ENCODE assay signal across 21 cellular contexts in genomic region chr11:15605094-15605493, GRCh38.
DNase-seq lines count a peak whose midpoint lies in the region; ATAC-seq and FAIRE-seq lines count a peak whose summit lies in the region.
"Had no signal": no experiment of that assay in that cellular context is flagged by ENCODE, and none has a peak within 500 bp of the region (broad histone marks: within the 10 kb centered on the region; RNA-seq: fewer than 3 reads in every experiment).

No MANE protein-coding gene starts in this region.

- H3K4me3 ChIP-seq in small intestine (ENCODE audit: low read depth in 1 of 2, low read length in 2 of 2) = no peak overlapping the region
- no peak overlapping the region for H3K4me3 ChIP-seq in MG63
- no peak overlapping the region for H3K4me3 ChIP-seq in mesenchymal stem cell (ENCODE audit: insufficient read depth in 1 of 2, low read depth in 1 of 2, low read length in 2 of 2)
- H3K4me3 ChIP-seq: BLaER1 treated with 17β-estradiol and CSF1 and Interleukin-3, amounts not matched to agents 10 nM and 100 nM; SK-N-MC had no signal

- H3K27ac ChIP-seq in small intestine (ENCODE audit: low read depth in 1 of 2, low read length in 1 of 2) (no peak overlapping the region), mesenchymal stem cell (ENCODE audit: low read length, poor library complexity, severe bottlenecking) (no peak overlapping the region)
- H3K27ac ChIP-seq: BLaER1 treated with 17β-estradiol and CSF1 and Interleukin-3, amounts not matched to agents 10 nM and 100 nM; SK-N-MC had no signal

- H2BK12ac ChIP-seq in mesenchymal stem cell (ENCODE audit: low read length in 2 of 2) = no peak overlapping the region

- no peak overlapping the region for H4K8ac ChIP-seq in mesenchymal stem cell (ENCODE audit: low read length)

- no peak overlapping the region for H3K9ac ChIP-seq in mesenchymal stem cell (ENCODE audit: low read length)
- H3K9ac ChIP-seq: BLaER1 treated with 17β-estradiol and CSF1 and Interleukin-3, amounts not matched to agents 10 nM and 100 nM had no signal

- ATAC-seq in left ventricle myocardium superior = peak; percentile 83

- no peaks in the 10 kb centered on the region for H3K79me1 ChIP-seq in mesenchymal stem cell (replicated peaks; ENCODE audit: low read length, poor library complexity, severe bottlenecking)

- no peak for FAIRE-seq in small intestine (lab: Jason Lieb, UNC)
- FAIRE-seq: H54 had no signal

- H3K27me3 ChIP-seq in small intestine (ENCODE audit: control insufficient read depth in 2 of 2, insufficient read depth in 2 of 2, low read length in 2 of 2) (no peaks in the 10 kb centered on the region), MG63 (no peaks in the 10 kb centered on the region), mesenchymal stem cell (ENCODE audit: control insufficient read depth in 1 of 2, insufficient read depth in 1 of 2, low read length in 2 of 2) (no peaks in the 10 kb centered on the region)
- H3K27me3 ChIP-seq: BLaER1 treated with 17β-estradiol and CSF1 and Interleukin-3, amounts not matched to agents 10 nM and 100 nM had no signal

- no peak overlapping the region for H3K14ac ChIP-seq in mesenchymal stem cell (ENCODE audit: low read length in 2 of 2)

- peaks cover 3% of the 10 kb centered on the region in 2 donors for H3K4me1 ChIP-seq in small intestine (ENCODE audit: control insufficient read depth in 2 of 2, insufficient read depth in 1 of 2, low read depth in 1 of 2, low read length in 1 of 2)
- no peaks in the 10 kb centered on the region for H3K4me1 ChIP-seq in mesenchymal stem cell (ENCODE audit: control insufficient read depth, insufficient read depth, low read depth, low read length)
- H3K4me1 ChIP-seq: BLaER1 treated with 17β-estradiol and CSF1 and Interleukin-3, amounts not matched to agents 10 nM and 100 nM had no signal

- H2BK120ac ChIP-seq in mesenchymal stem cell (ENCODE audit: low read depth, low read length) = no peak overlapping the region

- H2AFZ ChIP-seq in mesenchymal stem cell (ENCODE audit: low read depth, low read length) = no peak overlapping the region

- no peak overlapping the region for H3K18ac ChIP-seq in mesenchymal stem cell (ENCODE audit: low read depth in 1 of 2, low read length in 2 of 2)

- no peaks in the 10 kb centered on the region for H3K36me3 ChIP-seq in small intestine (ENCODE audit: control insufficient read depth in 2 of 2, insufficient read depth in 2 of 2, low read length in 2 of 2)
- H3K36me3 ChIP-seq in MG63 = no peaks in the 10 kb centered on the region
- no peaks in the 10 kb centered on the region for H3K36me3 ChIP-seq in mesenchymal stem cell (ENCODE audit: control insufficient read depth in 1 of 2, insufficient read depth in 2 of 2, low read depth in 1 of 2, low read length in 2 of 2)
- H3K36me3 ChIP-seq: BLaER1 treated with 17β-estradiol and CSF1 and Interleukin-3, amounts not matched to agents 10 nM and 100 nM had no signal

- H3K9me3 ChIP-seq in small intestine (ENCODE audit: control insufficient read depth, low read depth) = no peaks in the 10 kb centered on the region
- H3K9me3 ChIP-seq in MG63 = no peaks in the 10 kb centered on the region
- no peaks in the 10 kb centered on the region for H3K9me3 ChIP-seq in mesenchymal stem cell (ENCODE audit: control insufficient read depth, low read length)
- H3K9me3 ChIP-seq: BLaER1 treated with 17β-estradiol and CSF1 and Interleukin-3, amounts not matched to agents 10 nM and 100 nM had no signal

- DNase-seq in NCI-H2029 (lab: John Stamatoyannopoulos, UW) (peak; percentile 39), NCI-H2029 treated with DMSO at 0.1 percent for 48 hours (lab: John Stamatoyannopoulos, UW) (no peak), NCI-H69 (lab: John Stamatoyannopoulos, UW) (peak; percentile 4), left ventricle myocardium superior (peak; percentile 31), small intestine (peak; percentile 91), MG63 (no peak), mesenchymal stem cell (no peak)
- DNase-seq: 8988T; CD8-positive, alpha-beta memory T cell; DMS53; NCI-H1436; NCI-H187 treated with DMSO at 0.1 percent for 48 hours; NCI-H345; NCI-H524; NCI-H82; OCI-M1; SHP77 treated with DMSO at 0.1 percent for 48 hours; SW 1271 had no signal

- WGBS in small intestine, 3 donors = 63 to 92% (median 76%) methylated on average over 2 of the region's 2 CpGs
- 91% methylated on average over 2 of the region's 2 CpGs for WGBS in mesenchymal stem cell

- H2AK5ac ChIP-seq in mesenchymal stem cell (ENCODE audit: low read length, severe bottlenecking) = no peak overlapping the region

- no peak overlapping the region for H3K4ac ChIP-seq in mesenchymal stem cell (ENCODE audit: low read depth in 1 of 2, low read length in 2 of 2)

- H4K91ac ChIP-seq in mesenchymal stem cell (ENCODE audit: low read length) = no peak overlapping the region

- no peak overlapping the region for H2BK5ac ChIP-seq in mesenchymal stem cell (ENCODE audit: low read depth, low read length, poor library complexity, severe bottlenecking)

- H2BK15ac ChIP-seq in mesenchymal stem cell (ENCODE audit: low read depth, poor library complexity, severe bottlenecking) = no peak overlapping the region

- intact Hi-C loops in left ventricle myocardium superior (cut with micrococcal nuclease) = no loop called here

- no peak overlapping the region for H3K4me2 ChIP-seq in mesenchymal stem cell (ENCODE audit: low read length, poor library complexity, severe bottlenecking)
- H3K4me2 ChIP-seq: BLaER1 treated with 17β-estradiol and CSF1 and Interleukin-3, amounts not matched to agents 10 nM and 100 nM had no signal

- H3K23ac ChIP-seq in mesenchymal stem cell (ENCODE audit: low read length in 2 of 2) = no peak overlapping the region

Comparison
In these comparisons a context has a peak if more than half of its experiments do, and no peak if none do; other contexts are left out.
1. DNase-seq: peak in NCI-H2029 (single experiment), NCI-H69 (single experiment), left ventricle myocardium superior (single experiment) and small intestine (single experiment); none in NCI-H2029 treated with DMSO at 0.1 percent for 48 hours (single experiment), MG63 (single experiment) and mesenchymal stem cell (single experiment).